Comparison of ENCODE assay signal across 15 cellular contexts in genomic region chr1:208048904-208049303, GRCh38.
DNase-seq lines count a peak whose midpoint lies in the region; ATAC-seq, FAIRE-seq and TF ChIP-seq lines count a peak whose summit lies in the region.
"Had no signal": no experiment of that assay in that cellular context is flagged by ENCODE, and none has a peak within 500 bp of the region (broad histone marks: within the 10 kb centered on the region; RNA-seq: fewer than 3 reads in every experiment).

No MANE protein-coding gene starts in this region.

- peaks cover 10% of the 10 kb centered on the region for H3K36me3 ChIP-seq in bronchial epithelial cell (ENCODE audit: control insufficient read depth, insufficient read depth, low read length)

- no peak overlapping the region for H3K4me3 ChIP-seq in bronchial epithelial cell (ENCODE audit: low read depth, low read length)

- DNase-seq in Ammon's horn (ENCODE audit: low spot score) (peak; percentile 39), KG1 (lab: John Stamatoyannopoulos, UW) (peak; percentile 14), bronchial epithelial cell (ENCODE audit: low read depth) (peak; percentile 84), medulla oblongata (ENCODE audit: extremely low spot score) (peak; percentile 17), amniotic stem cell (lab: John Stamatoyannopoulos, UW) (no peak), midbrain (lab: John Stamatoyannopoulos, UW) (no peak)
- no peak for DNase-seq in stimulated activated naive CD8-positive, alpha-beta T cell treated with anti-CD3 and anti-CD28 coated beads, Interleukin-15, Interleukin-2, amounts not matched to agents 100 U/mL and 50 U/mL, for 24 hours
- DNase-seq: activated CD8-positive, alpha-beta T cell treated with anti-CD3 and anti-CD28 coated beads for 36 hours; Calu3; GF-D8; NCI-H1930; NCI-H524 treated with DMSO at 0.1 percent for 48 hours; nephron progenitor cell had no signal

- TF ChIP-seq CTCF in bronchial epithelial cell (IDR thresholded peaks at IDR 0.05; ENCODE audit: insufficient read depth, low read length, severe bottlenecking): no peak

- ATAC-seq in GM21737 (IDR thresholded peaks at IDR 0.05; ENCODE audit: unreplicated experiment): no peak
- no peak for ATAC-seq in stimulated activated naive CD8-positive, alpha-beta T cell treated with anti-CD3 and anti-CD28 coated beads, Interleukin-15, Interleukin-2, amounts not matched to agents 100 U/mL and 50 U/mL, for 24 hours
- ATAC-seq: activated CD8-positive, alpha-beta T cell treated with anti-CD3 and anti-CD28 coated beads for 36 hours had no signal

- no peaks in the 10 kb centered on the region for H3K27me3 ChIP-seq in bronchial epithelial cell (ENCODE audit: control insufficient read depth, insufficient read depth, low read length)

- FAIRE-seq in bronchial epithelial cell (lab: Jason Lieb, UNC): no peak
- FAIRE-seq: RCC 7860 had no signal

Comparison
In these comparisons a context has a peak if more than half of its experiments do, and no peak if none do; other contexts are left out.
1. DNase-seq: peak in Ammon's horn (single experiment), KG1 (single experiment), bronchial epithelial cell (single experiment) and medulla oblongata (single experiment); none in stimulated activated naive CD8-positive, alpha-beta T cell treated with anti-CD3 and anti-CD28 coated beads, Interleukin-15, Interleukin-2, amounts not matched to agents 100 U/mL and 50 U/mL, for 24 hours (single experiment), amniotic stem cell (single experiment) and midbrain (single experiment).